ENCODE assay signal across 8 cellular contexts in the genomic region with DNA sequence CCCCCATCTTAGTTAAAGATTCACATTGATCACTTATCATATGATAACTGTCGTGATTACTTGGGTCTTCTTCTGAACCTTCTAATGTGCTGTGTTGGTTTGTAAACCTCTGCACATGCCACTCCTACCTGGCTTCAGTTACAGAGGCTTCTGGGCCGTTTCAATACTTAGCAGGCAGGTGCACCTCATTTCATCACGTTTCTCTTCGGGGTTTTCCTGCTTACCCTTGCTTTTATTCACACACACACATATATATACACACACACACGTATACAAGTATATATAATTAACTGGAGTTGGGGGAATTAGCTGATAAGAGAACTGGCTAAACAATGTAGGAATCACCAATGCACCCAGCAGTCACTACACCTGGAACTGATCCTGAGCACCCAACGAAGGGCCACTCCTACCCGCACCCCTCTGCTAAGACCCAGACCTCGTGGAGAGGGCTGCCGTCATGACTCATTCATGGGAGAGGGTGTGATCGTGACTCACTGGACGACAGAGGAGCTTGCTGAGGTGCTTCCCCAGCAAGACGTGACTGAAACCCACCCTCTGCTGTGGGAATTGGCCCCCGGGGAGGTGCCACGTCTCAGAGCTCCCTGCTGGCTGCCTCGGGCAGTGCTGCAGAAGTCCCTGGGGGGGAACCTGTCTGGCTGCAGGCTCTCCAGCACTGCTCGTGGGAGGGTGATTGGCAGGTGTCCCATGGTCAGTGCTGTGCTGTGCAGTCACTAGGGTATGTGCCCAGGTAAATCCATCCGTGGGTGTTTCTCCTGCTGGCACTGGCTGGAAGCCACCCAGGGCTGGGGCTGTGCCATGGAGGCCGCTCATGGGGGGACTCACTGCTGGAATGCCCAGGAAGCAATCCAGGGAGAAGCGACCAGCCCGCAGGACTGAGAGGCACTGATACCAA.
DNase-seq lines count a peak whose midpoint lies in the region; ATAC-seq, FAIRE-seq and TF ChIP-seq lines count a peak whose summit lies in the region.

No MANE protein-coding gene starts in this region.

- H3K4me1 ChIP-seq in mammary epithelial cell (ENCODE audit: insufficient read depth, low read length) (peaks cover 18% of the 10 kb centered on the region), small intestine (ENCODE audit: control insufficient read depth in 2 of 2, insufficient read depth in 1 of 2, low read depth in 1 of 2, low read length in 1 of 2) (no peaks in the 10 kb centered on the region)

- in situ Hi-C loops in ACHN (cut with HindIII; ENCODE audit: low pct_ligation_motif_present, low pct_unique_long_range_greater_than_20kb, low sequenced_read_pairs): no loop called here
- in situ Hi-C loops in mammary epithelial cell (cut with MboI; ENCODE audit: low sequenced_read_pairs in 2 of 2): no loop called here

- TF ChIP-seq CTCF in mammary epithelial cell (conservative IDR thresholded peaks at IDR 0.05 in 1 of 2, IDR thresholded peaks at IDR 0.05 in 1 of 2; ENCODE audit: extremely low read depth in 1 of 2, insufficient read depth in 1 of 2, low read depth in 1 of 2, low read length in 2 of 2): peak in 1 of 2 donors; percentile 12

- H3K27ac ChIP-seq in mammary epithelial cell (ENCODE audit: insufficient read depth, low read depth, low read length) (peak overlapping the region; percentile 38), small intestine (ENCODE audit: low read depth in 1 of 2, low read length in 1 of 2) (no peak overlapping the region)

- H3K9ac ChIP-seq in mammary epithelial cell (ENCODE audit: insufficient read depth, low read length): peak overlapping the region; percentile 49

- H3K4me2 ChIP-seq in mammary epithelial cell (ENCODE audit: insufficient read depth, low read depth, low read length): peak overlapping the region; percentile 79

- H3K79me2 ChIP-seq in mammary epithelial cell (ENCODE audit: insufficient read depth, low read length): no peaks in the 10 kb centered on the region

- 6% methylated on average over 20 of the region's 20 CpGs for WGBS in mammary epithelial cell (ENCODE audit: low coverage, missing lambda C conversion rate)
- WGBS in small intestine, 3 donors: 16 to 45% (median 26%) methylated on average over 20 of the region's 20 CpGs

- intact Hi-C loops in mammary epithelial cell (cut with micrococcal nuclease): no loop called here

- H4K20me1 ChIP-seq in mammary epithelial cell (ENCODE audit: insufficient read depth, low read length): no peaks in the 10 kb centered on the region

- ATAC-seq in GM18909 (IDR thresholded peaks at IDR 0.05; ENCODE audit: poor library complexity, unreplicated experiment): peak; percentile 59

- CTCF ChIA-PET in mammary epithelial cell (lab: Charles Lee; ENCODE audit: low non-redundant PET): no interaction called here

- peak overlapping the region; percentile 75 for H2AFZ ChIP-seq in mammary epithelial cell (ENCODE audit: low read depth, low read length)

- peaks cover 7% of the 10 kb centered on the region for H3K9me3 ChIP-seq in mammary epithelial cell (replicated peaks; ENCODE audit: insufficient read depth, low read length)
- H3K9me3 ChIP-seq in small intestine (ENCODE audit: control insufficient read depth, low read depth): no peaks in the 10 kb centered on the region

- BruUV-seq in mammary epithelial cell (replicated peaks; lab: Mats Ljungman, UMichigan): no TSS peak

- H3K27me3 ChIP-seq in mammary epithelial cell (ENCODE audit: insufficient read depth, low read length) (no peaks in the 10 kb centered on the region), small intestine (ENCODE audit: control insufficient read depth in 2 of 2, insufficient read depth in 2 of 2, low read length in 2 of 2) (peaks cover 4 to 7% of the 10 kb centered on the region in 2 donors)

- no peak for FAIRE-seq in small intestine (lab: Jason Lieb, UNC)

- H3K4me3 ChIP-seq in mammary epithelial cell (replicated peaks in 1 of 3; ENCODE audit: insufficient read depth in 1 of 3, low read depth in 2 of 3, low read length in 3 of 3) (peak overlapping the region in 2 of 3 experiments; percentile 6 to 28), small intestine (ENCODE audit: low read depth in 1 of 2, low read length in 2 of 2) (no peak overlapping the region)

- H3K36me3 ChIP-seq in mammary epithelial cell (ENCODE audit: insufficient read depth, low read length): no peaks in the 10 kb centered on the region
- no peaks in the 10 kb centered on the region for H3K36me3 ChIP-seq in small intestine (ENCODE audit: control insufficient read depth in 2 of 2, insufficient read depth in 2 of 2, low read length in 2 of 2)

- dilution Hi-C loops in mammary epithelial cell (cut with HindIII; ENCODE audit: low sequenced_read_pairs): no loop called here

- DNase-seq in ACHN (peak; percentile 58), HS-27A (ENCODE audit: low read depth) (peak; percentile 39), mammary epithelial cell (peak; percentile 96), small intestine (peak; percentile 45), KG1 (lab: John Stamatoyannopoulos, UW) (no peak), SIG-M5 (lab: John Stamatoyannopoulos, UW) (no peak), HuH-7 (ENCODE audit: low spot score) (no peak)

Comparison
In these comparisons a context has a peak if more than half of its experiments do, and no peak if none do; other contexts are left out.
1. DNase-seq: peak in ACHN (single experiment), HS-27A (single experiment), mammary epithelial cell (single experiment) and small intestine (single experiment); none in KG1 (single experiment), SIG-M5 (single experiment) and HuH-7 (single experiment).
2. H3K4me3 ChIP-seq: peak in mammary epithelial cell (2 of 3); none in small intestine (0 of 2).